Comparison of ENCODE assay signal across 8 cellular contexts in genomic region chr2:64214281-64215115, GRCh38.
DNase-seq lines count a peak whose midpoint lies in the region; ATAC-seq and TF ChIP-seq lines count a peak whose summit lies in the region.

No MANE protein-coding gene starts in this region.

- no peak for TF ChIP-seq CTCF in GM12865 (IDR thresholded peaks at IDR 0.05; ENCODE audit: insufficient read depth, low read depth, low read length, missing control alignments)
- no peak for TF ChIP-seq CTCF in lower lobe of right lung (IDR thresholded peaks at IDR 0.05)
- TF ChIP-seq CTCF in transverse colon (IDR thresholded peaks at IDR 0.05): no peak
- no peak for TF ChIP-seq CTCF in adrenal gland (IDR thresholded peaks at IDR 0.05)

- peak overlapping the region; percentile 50 for H3K4me3 ChIP-seq in GM12865 (ENCODE audit: low read depth, low read length)
- no peak overlapping the region for H3K4me3 ChIP-seq in lower lobe of right lung
- H3K4me3 ChIP-seq in transverse colon: no peak overlapping the region
- H3K4me3 ChIP-seq in adrenal gland: no peak overlapping the region
- no peak overlapping the region for H3K4me3 ChIP-seq in H7 (ENCODE audit: insufficient read depth, low read depth, low read length)

- peaks cover 35% of the 10 kb centered on the region for H3K4me1 ChIP-seq in lower lobe of right lung
- H3K4me1 ChIP-seq in transverse colon: peaks cover 6 to 48% (median 19%) of the 10 kb centered on the region in 4 donors
- no peaks in the 10 kb centered on the region for H3K4me1 ChIP-seq in adrenal gland (replicated peaks in 1 of 2)

- no peaks in the 10 kb centered on the region for H3K27me3 ChIP-seq in lower lobe of right lung (ENCODE audit: low read depth)
- no peaks in the 10 kb centered on the region for H3K27me3 ChIP-seq in transverse colon
- H3K27me3 ChIP-seq in adrenal gland: no peaks in the 10 kb centered on the region
- no peaks in the 10 kb centered on the region for H3K27me3 ChIP-seq in H7 (ENCODE audit: control insufficient read depth, insufficient read depth, low read length)

- H3K36me3 ChIP-seq in lower lobe of right lung: no peaks in the 10 kb centered on the region
- no peaks in the 10 kb centered on the region for H3K36me3 ChIP-seq in transverse colon
- H3K36me3 ChIP-seq in adrenal gland (replicated peaks in 1 of 2): no peaks in the 10 kb centered on the region
- no peaks in the 10 kb centered on the region for H3K36me3 ChIP-seq in H7 (replicated peaks; ENCODE audit: control insufficient read depth, insufficient read depth, low read length)

- DNase-seq in GM12865 (ENCODE audit: low read depth) (peak; percentile 85), lower lobe of right lung (no peak), transverse colon (peak; percentile 40), adrenal gland (no peak), H7 (no peak)
- DNase-seq in activated T-helper 2 cell treated with anti-CD3 and anti-CD28 coated beads, Interferon-gamma antibody, Interleukin-2, Interleukin-4, amounts not matched to agents 10 μg/mL and 5 μg/mL and 100 μg/mL, durations not matched to agents 14 hours and 24 hours and 36 hours (ENCODE audit: low spot score): no peak

- WGBS in transverse colon (ENCODE audit: low coverage in 1 of 2), 2 donors: 14% methylated on average over 4 to 5 of the region's 5 CpGs
- WGBS in adrenal gland, 4 donors: 55 to 65% (median 60%) methylated on average over 5 of the region's 5 CpGs

- intact Hi-C loops in activated T-helper 2 cell treated with anti-CD3 and anti-CD28 coated beads, Interferon-gamma antibody, Interleukin-2, Interleukin-4, amounts not matched to agents 10 μg/mL and 5 μg/mL and 100 μg/mL, durations not matched to agents 14 hours and 24 hours and 36 hours (cut with micrococcal nuclease): loop anchor here (1.0 to 5.0 kb wide), 9 partner anchors 71 to 768 kb away; partner anchors contain the start of gene SERTAD2
- intact Hi-C loops in lower lobe of right lung (cut with DNase I) (no loop called here), transverse colon (cut with DNase I; ENCODE audit: low total_unique reads) (no loop called here), adrenal gland (cut with DNase I) (no loop called here)

- ATAC-seq in GM21447 (IDR thresholded peaks at IDR 0.05; ENCODE audit: unreplicated experiment): peak; percentile 54
- peak; percentile 37 for ATAC-seq in HG03575 (IDR thresholded peaks at IDR 0.05; ENCODE audit: extremely low read depth, insufficient number of reproducible peaks, low FRiP score, unreplicated experiment)
- ATAC-seq in lower lobe of right lung: peak; percentile 70 to 73

- no peak for TF ChIP-seq EP300 in transverse colon (IDR thresholded peaks at IDR 0.05; ENCODE audit: low read depth)

- no peaks in the 10 kb centered on the region for H3K36me3 Mint-ChIP-seq in activated T-helper 2 cell treated with anti-CD3 and anti-CD28 coated beads, Interferon-gamma antibody, Interleukin-2, Interleukin-4, amounts not matched to agents 10 μg/mL and 5 μg/mL and 100 μg/mL, durations not matched to agents 14 hours and 24 hours and 36 hours (ENCODE audit: low read depth)

- H3K4me3 Mint-ChIP-seq in activated T-helper 2 cell treated with anti-CD3 and anti-CD28 coated beads, Interferon-gamma antibody, Interleukin-2, Interleukin-4, amounts not matched to agents 10 μg/mL and 5 μg/mL and 100 μg/mL, durations not matched to agents 14 hours and 24 hours and 36 hours (ENCODE audit: low read depth): peak overlapping the region; percentile 50

- H3K27me3 Mint-ChIP-seq in activated T-helper 2 cell treated with anti-CD3 and anti-CD28 coated beads, Interferon-gamma antibody, Interleukin-2, Interleukin-4, amounts not matched to agents 10 μg/mL and 5 μg/mL and 100 μg/mL, durations not matched to agents 14 hours and 24 hours and 36 hours (ENCODE audit: low read depth): no peaks in the 10 kb centered on the region

- peak overlapping the region; percentile 95 for H3K27ac Mint-ChIP-seq in activated T-helper 2 cell treated with anti-CD3 and anti-CD28 coated beads, Interferon-gamma antibody, Interleukin-2, Interleukin-4, amounts not matched to agents 10 μg/mL and 5 μg/mL and 100 μg/mL, durations not matched to agents 14 hours and 24 hours and 36 hours

- H3K27ac ChIP-seq in lower lobe of right lung (peak overlapping the region; percentile 58), transverse colon (peak overlapping the region; percentile 75 to 86 (median 78)), adrenal gland (peak overlapping the region in 1 of 5 donors; percentile 44)

- TF ChIP-seq POLR2A in transverse colon (IDR thresholded peaks at IDR 0.05): no peak
- TF ChIP-seq POLR2A in adrenal gland (IDR thresholded peaks at IDR 0.05): no peak

- H3K9me3 Mint-ChIP-seq in activated T-helper 2 cell treated with anti-CD3 and anti-CD28 coated beads, Interferon-gamma antibody, Interleukin-2, Interleukin-4, amounts not matched to agents 10 μg/mL and 5 μg/mL and 100 μg/mL, durations not matched to agents 14 hours and 24 hours and 36 hours: peaks cover 2% of the 10 kb centered on the region

- H3K9me3 ChIP-seq in lower lobe of right lung (no peaks in the 10 kb centered on the region), transverse colon (no peaks in the 10 kb centered on the region), adrenal gland (replicated peaks in 1 of 3) (no peaks in the 10 kb centered on the region)

- peaks cover 44% of the 10 kb centered on the region for H3K4me1 Mint-ChIP-seq in activated T-helper 2 cell treated with anti-CD3 and anti-CD28 coated beads, Interferon-gamma antibody, Interleukin-2, Interleukin-4, amounts not matched to agents 10 μg/mL and 5 μg/mL and 100 μg/mL, durations not matched to agents 14 hours and 24 hours and 36 hours (ENCODE audit: low read depth)

- in situ Hi-C loops in transverse colon (cut with MboI; ENCODE audit: low pct_ligation_motif_present in 1 of 4, low pct_unique_long_range_greater_than_20kb in 1 of 4, low sequenced_read_pairs in 3 of 4): no loop called here

Comparison
In these comparisons a context has a peak if more than half of its experiments do, and no peak if none do; other contexts are left out.
1. DNase-seq: peak in GM12865 (single experiment) and transverse colon (single experiment); none in activated T-helper 2 cell treated with anti-CD3 and anti-CD28 coated beads, Interferon-gamma antibody, Interleukin-2, Interleukin-4, amounts not matched to agents 10 μg/mL and 5 μg/mL and 100 μg/mL, durations not matched to agents 14 hours and 24 hours and 36 hours (single experiment), lower lobe of right lung (single experiment), adrenal gland (0 of 7) and H7 (single experiment).
2. Peak in every context shown above with its lines, with median percentiles within 50 percentile points of each other: ATAC-seq.